Comparison of ENCODE assay signal across 19 cellular contexts in the genomic region with DNA sequence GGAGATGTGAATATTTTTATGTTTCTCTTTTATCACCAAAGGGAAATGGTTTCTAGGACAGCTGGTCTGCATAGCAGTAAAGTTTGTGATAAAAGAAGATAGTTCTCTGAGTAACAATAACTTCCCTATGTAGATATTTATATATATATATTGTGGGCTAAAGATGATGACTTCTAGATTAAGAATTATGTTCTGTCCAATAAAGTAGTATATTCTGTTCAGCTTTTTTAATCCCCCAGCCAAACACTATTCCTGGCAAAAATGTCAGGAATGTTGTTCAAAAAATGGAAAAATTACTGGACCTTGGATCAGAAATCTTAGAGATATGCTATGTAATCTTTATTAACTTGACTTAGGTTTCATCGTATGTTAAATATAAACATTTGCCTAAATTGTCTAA.
DNase-seq lines count a peak whose midpoint lies in the region; ATAC-seq and TF ChIP-seq lines count a peak whose summit lies in the region.
"Had no signal": no experiment of that assay in that cellular context is flagged by ENCODE, and none has a peak within 500 bp of the region (broad histone marks: within the 10 kb centered on the region; RNA-seq: fewer than 3 reads in every experiment).

No MANE protein-coding gene starts in this region.

- H3K79me1 ChIP-seq in IMR-90 (ENCODE audit: low read depth in 1 of 2, low read length in 2 of 2): no peaks in the 10 kb centered on the region

- no peaks in the 10 kb centered on the region for H3K9me3 ChIP-seq in IMR-90 (ENCODE audit: control insufficient read depth, insufficient read depth, low read length)
- no peaks in the 10 kb centered on the region for H3K9me3 ChIP-seq in smooth muscle cell (replicated peaks; ENCODE audit: low read depth)
- H3K9me3 ChIP-seq: BE2C had no signal

- H2BK20ac ChIP-seq in IMR-90 (ENCODE audit: low read depth, low read length): no peak overlapping the region

- intact Hi-C loops in IMR-90 (cut with micrococcal nuclease): no loop called here
- intact Hi-C loops in Right ventricle myocardium inferior (cut with DNase I): no loop called here

- H2BK15ac ChIP-seq in IMR-90 (ENCODE audit: low read depth, low read length): no peak overlapping the region

- 0 out of 2 replicates have a peak, but pooled peaks cover 2% of the 10 kb centered on the region for H3K9me1 ChIP-seq in IMR-90 (ENCODE audit: insufficient read depth, low read length)

- H3K27me3 ChIP-seq in IMR-90 (ENCODE audit: control insufficient read depth, insufficient read depth, low read length) (no peaks in the 10 kb centered on the region), smooth muscle cell (ENCODE audit: low read depth) (no peaks in the 10 kb centered on the region)
- H3K27me3 ChIP-seq: BE2C had no signal

- H3K9ac ChIP-seq in IMR-90 (ENCODE audit: low read depth, low read length) (no peak overlapping the region), smooth muscle cell (ENCODE audit: low read depth) (no peak overlapping the region)
- H3K9ac ChIP-seq: KMS-11 had no signal

- CTCF ChIA-PET in IMR-90 (lab: Yijun Ruan, JAX): no interaction called here

- H2AFZ ChIP-seq in IMR-90 (replicated peaks; ENCODE audit: low read length, poor library complexity) (no peak overlapping the region), smooth muscle cell (ENCODE audit: low read depth) (no peak overlapping the region)

- no peak overlapping the region for H4K8ac ChIP-seq in IMR-90 (ENCODE audit: low read depth in 2 of 2, low read length in 2 of 2)

- H3K36me3 ChIP-seq in IMR-90 (ENCODE audit: control insufficient read depth, insufficient read depth, low read length) (no peaks in the 10 kb centered on the region), smooth muscle cell (ENCODE audit: low read depth) (no peaks in the 10 kb centered on the region)
- H3K36me3 ChIP-seq: BE2C had no signal

- no peak overlapping the region for H2AK9ac ChIP-seq in IMR-90 (replicated peaks; ENCODE audit: low read depth, low read length, poor library complexity)

- H3K14ac ChIP-seq in IMR-90 (replicated peaks; ENCODE audit: low read depth, low read length): no peak overlapping the region

- H3K4me3 ChIP-seq in IMR-90 (ENCODE audit: insufficient read depth, low read depth, low read length) (no peak overlapping the region), fibroblast of villous mesenchyme (ENCODE audit: low read depth, low read length) (no peak overlapping the region), smooth muscle cell (no peak overlapping the region)

- H3K4me2 ChIP-seq in IMR-90 (ENCODE audit: low read depth, low read length) (no peak overlapping the region), smooth muscle cell (peak overlapping the region; percentile 24)
- H3K4me2 ChIP-seq: KMS-11 had no signal

- no peak overlapping the region for H4K91ac ChIP-seq in IMR-90 (ENCODE audit: insufficient read depth, low read depth, low read length)

- H3K79me2 ChIP-seq in smooth muscle cell (ENCODE audit: low read depth): no peaks in the 10 kb centered on the region

- peaks cover 6% of the 10 kb centered on the region; the same call in 1 of the 2 replicates for H3K4me1 ChIP-seq in IMR-90 (ENCODE audit: control insufficient read depth, insufficient read depth, low read length)
- peaks cover 8% of the 10 kb centered on the region for H3K4me1 ChIP-seq in smooth muscle cell (ENCODE audit: low read depth)
- H3K4me1 ChIP-seq: BE2C had no signal

- H3K27ac ChIP-seq in IMR-90 (ENCODE audit: insufficient read depth, low read length) (no peak overlapping the region), smooth muscle cell (ENCODE audit: low read depth) (no peak overlapping the region)
- H3K27ac ChIP-seq: KMS-11 had no signal

- H3K56ac ChIP-seq in IMR-90 (ENCODE audit: extremely low read depth, insufficient read depth, low read length): no peak overlapping the region

- no peak overlapping the region for H3K18ac ChIP-seq in IMR-90 (ENCODE audit: low read depth, low read length)

- no peak for TF ChIP-seq CTCF in IMR-90 (conservative IDR thresholded peaks at IDR 0.05; ENCODE audit: low read depth, low read length)
- no peak for TF ChIP-seq CTCF in fibroblast of villous mesenchyme (IDR thresholded peaks at IDR 0.05; ENCODE audit: insufficient read depth, low read depth, low read length)
- no peak for TF ChIP-seq CTCF in smooth muscle cell (IDR thresholded peaks at IDR 0.05; ENCODE audit: borderline replicate concordance, insufficient read depth, poor library complexity, severe bottlenecking)

- no peaks in the 10 kb centered on the region for H3F3A ChIP-seq in smooth muscle cell (ENCODE audit: low read depth)

- no peak for TF ChIP-seq RAD21 in IMR-90 (IDR thresholded peaks at IDR 0.05; ENCODE audit: low read length)

- in situ Hi-C loops in IMR-90 (cut with MboI; ENCODE audit: low sequenced_read_pairs): no loop called here

- no peak overlapping the region for H3K23ac ChIP-seq in IMR-90 (ENCODE audit: low read depth, low read length)

- peak; percentile 17 for DNase-seq in GM03348 (ENCODE audit: low spot score)
- DNase-seq in IMR-90: peak; percentile 27
- peak; percentile 59 for DNase-seq in fibroblast of villous mesenchyme (ENCODE audit: low read depth)
- DNase-seq in smooth muscle cell (lab: John Stamatoyannopoulos, UW; ENCODE audit: unreplicated experiment): no peak
- no peak for DNase-seq in OCI-M1 (lab: John Stamatoyannopoulos, UW)
- DNase-seq in Right ventricle myocardium inferior (ENCODE audit: missing footprints): no peak
- DNase-seq in RKO (ENCODE audit: low spot score): no peak
- DNase-seq: ACHN; BE2C; C1 segment of cervical spinal cord; CD4-positive, CD25-positive, alpha-beta regulatory T cell; CD8-positive, alpha-beta memory T cell; COR-L47; DMS79; GOT3; H7 had no signal

- no TSS peak for BruUV-seq in IMR-90 (replicated peaks; lab: Mats Ljungman, UMichigan)

- H2BK5ac ChIP-seq in IMR-90 (ENCODE audit: low read depth, low read length, poor library complexity, severe bottlenecking): peak overlapping the region; percentile 71

- POLR2A ChIA-PET in IMR-90 (lab: Charles Lee; ENCODE audit: unreplicated experiment): no interaction called here

- no peak for TF ChIP-seq POLR2A in IMR-90 (IDR thresholded peaks at IDR 0.05; ENCODE audit: low read depth, low read length)

- no peak overlapping the region for H4K5ac ChIP-seq in IMR-90 (ENCODE audit: low read depth, low read length)

- WGBS in IMR-90 (ENCODE audit: extremely low coverage in 2 of 2, insufficient read length in 1 of 2), 2 experiments: no CpG with 5 or more reads among the region's 1 CpG
- 38% methylated on average over 1 of the region's 1 CpG for WGBS in smooth muscle cell (ENCODE audit: low lambda C conversion rate)

- peak; percentile 54 for ATAC-seq in IMR-90 (ENCODE audit: low read depth)
- no peak for ATAC-seq in Right ventricle myocardium inferior
- ATAC-seq: HCT116, HepG2 had no signal

- no peak overlapping the region for H3K4ac ChIP-seq in IMR-90 (ENCODE audit: low read depth, low read length)

- dilution Hi-C loops in IMR-90 (cut with HindIII; ENCODE audit: low sequenced_read_pairs, unreplicated experiment): no loop called here

- H4K20me1 ChIP-seq in IMR-90 (ENCODE audit: insufficient read depth, low read length) (no peaks in the 10 kb centered on the region), smooth muscle cell (ENCODE audit: low read depth) (no peaks in the 10 kb centered on the region)

- no peak overlapping the region for H2BK120ac ChIP-seq in IMR-90 (ENCODE audit: low read depth, low read length)

- no peak overlapping the region for H2AK5ac ChIP-seq in IMR-90 (ENCODE audit: low read depth, low read length)

TF ChIP-seq in IMR-90, 13 proteins besides CTCF, POLR2A, EP300 and RAD21:
- no peak for TF ChIP-seq MAZ (IDR thresholded peaks at IDR 0.05; ENCODE audit: borderline replicate concordance, low read depth, low read length)
- TF ChIP-seq MAFK (IDR thresholded peaks at IDR 0.05; ENCODE audit: low read depth, low read length): no peak
- TF ChIP-seq SMC3 (IDR thresholded peaks at IDR 0.05; ENCODE audit: low read depth, low read length): no peak
- TF ChIP-seq, protein P1, sequence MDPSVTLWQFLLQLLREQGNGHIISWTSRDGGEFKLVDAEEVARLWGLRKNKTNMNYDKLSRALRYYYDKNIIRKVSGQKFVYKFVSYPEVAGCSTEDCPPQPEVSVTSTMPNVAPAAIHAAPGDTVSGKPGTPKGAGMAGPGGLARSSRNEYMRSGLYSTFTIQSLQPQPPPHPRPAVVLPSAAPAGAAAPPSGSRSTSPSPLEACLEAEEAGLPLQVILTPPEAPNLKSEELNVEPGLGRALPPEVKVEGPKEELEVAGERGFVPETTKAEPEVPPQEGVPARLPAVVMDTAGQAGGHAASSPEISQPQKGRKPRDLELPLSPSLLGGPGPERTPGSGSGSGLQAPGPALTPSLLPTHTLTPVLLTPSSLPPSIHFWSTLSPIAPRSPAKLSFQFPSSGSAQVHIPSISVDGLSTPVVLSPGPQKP (IDR thresholded peaks at IDR 0.05; ENCODE audit: borderline replicate concordance, low read depth, low read length): no peak
- no peak for TF ChIP-seq NFE2L2 (IDR thresholded peaks at IDR 0.05; ENCODE audit: low read depth, low read length)
- TF ChIP-seq MXI1 (IDR thresholded peaks at IDR 0.05; ENCODE audit: borderline replicate concordance, low read depth, low read length): no peak
- TF ChIP-seq USF2 (IDR thresholded peaks at IDR 0.05; ENCODE audit: low read depth, low read length): no peak
- no peak for TF ChIP-seq CHD1 (IDR thresholded peaks at IDR 0.05; ENCODE audit: low read depth, low read length)
- no peak for TF ChIP-seq FOS (IDR thresholded peaks at IDR 0.05; ENCODE audit: low read depth, low read length)
- TF ChIP-seq RCOR1 (IDR thresholded peaks at IDR 0.05; ENCODE audit: insufficient replicate concordance, low read length): no peak
- TF ChIP-seq CEBPB (IDR thresholded peaks at IDR 0.05; ENCODE audit: low read depth, low read length): no peak
- no peak for TF ChIP-seq RFX5 (IDR thresholded peaks at IDR 0.05; ENCODE audit: low read depth, low read length)
- no peak for TF ChIP-seq BHLHE40 (IDR thresholded peaks at IDR 0.05; ENCODE audit: low read depth, low read length)

Comparison
In these comparisons a context has a peak if more than half of its experiments do, and no peak if none do; other contexts are left out.
1. DNase-seq: peak in GM03348 (single experiment), IMR-90 (single experiment) and fibroblast of villous mesenchyme (single experiment); none in smooth muscle cell (single experiment), OCI-M1 (single experiment), Right ventricle myocardium inferior (single experiment) and RKO (single experiment).